Comparison of ENCODE assay signal across 24 cellular contexts in genomic region chr17:71830916-71831315, GRCh38.
DNase-seq lines count a peak whose midpoint lies in the region; TF ChIP-seq lines count a peak whose summit lies in the region.
"Had no signal": no experiment of that assay in that cellular context is flagged by ENCODE, and none has a peak within 500 bp of the region (broad histone marks: within the 10 kb centered on the region; RNA-seq: fewer than 3 reads in every experiment).

No MANE protein-coding gene starts in this region.

- H3K18ac ChIP-seq in H9 (ENCODE audit: insufficient read length, low read depth, low read length) = no peak overlapping the region

- no peak overlapping the region for H3K56ac ChIP-seq in H9 (ENCODE audit: insufficient read length, low read depth, low read length)

- H3K23ac ChIP-seq in H9 (ENCODE audit: insufficient read length, low read depth, low read length) = no peak overlapping the region

- H3K9me3 Mint-ChIP-seq in H9 (no peaks in the 10 kb centered on the region; a peak in 1 of 5 replicates), brain (no peaks in the 10 kb centered on the region)
- H3K9me3 Mint-ChIP-seq: stimulated activated memory B cell treated with anti-CD40 and anti-IgM and Interleukin-4, amounts not matched to agents 10 μg/mL and 1 μg/mL and 100 μg/mL, for 72 hours had no signal

- no peaks in the 10 kb centered on the region for H3K79me1 ChIP-seq in H9 (ENCODE audit: insufficient read depth, low read depth, low read length, poor library complexity, severe bottlenecking)

- no peak overlapping the region for H3T11ph ChIP-seq in H9 (ENCODE audit: low read length)

- H4K91ac ChIP-seq in H9 (ENCODE audit: insufficient read length, low read depth, low read length) = no peak overlapping the region

- H4K5ac ChIP-seq in H9 (ENCODE audit: insufficient read length, low read depth, low read length) = no peak overlapping the region

- H3K36me3 Mint-ChIP-seq in H9 (ENCODE audit: insufficient read depth in 1 of 3, low read depth in 3 of 3) = no peaks in the 10 kb centered on the region; a peak in 1 of 7 replicates
- no peaks in the 10 kb centered on the region for H3K36me3 Mint-ChIP-seq in brain
- H3K36me3 Mint-ChIP-seq: activated naive CD8-positive, alpha-beta T cell treated with anti-CD3 and anti-CD28 coated beads, Interleukin-2, amount 10 ng/mL, durations not matched to agents 7 days and 5 days; stimulated activated memory B cell treated with anti-CD40 and anti-IgM and Interleukin-4, amounts not matched to agents 10 μg/mL and 1 μg/mL and 100 μg/mL, for 72 hours; T-cell had no signal

- H3K27me3 ChIP-seq in H9 (ENCODE audit: insufficient read depth, low read length) = no peaks in the 10 kb centered on the region
- peaks cover 14% of the 10 kb centered on the region for H3K27me3 ChIP-seq in MG63
- H3K27me3 ChIP-seq: body of pancreas, SJSA1 had no signal

- no peak overlapping the region for H3K4me3 ChIP-seq in MG63
- H3K4me3 ChIP-seq: body of pancreas, esophagus squamous epithelium, gastrocnemius medialis, SJSA1, spleen, suprapubic skin had no signal

- H2BK12ac ChIP-seq in H9 (ENCODE audit: insufficient read length, low read depth, low read length) = no peak overlapping the region

- H2AK5ac ChIP-seq in H9 (ENCODE audit: insufficient read length, low read length) = no peak overlapping the region

- H3K4me3 Mint-ChIP-seq in H9 (peak overlapping the region in 1 of 2 experiments; percentile 59; a peak in 2 of 5 replicates), brain (peak overlapping the region; percentile 34 to 79 (median 49))
- H3K4me3 Mint-ChIP-seq: activated CD4-positive, alpha-beta memory T cell treated with anti-CD3 and anti-CD28 coated beads, Interleukin-2, amount 10 ng/mL, durations not matched to agents 7 days and 5 days; activated naive CD8-positive, alpha-beta T cell treated with anti-CD3 and anti-CD28 coated beads, Interleukin-2, amount 10 ng/mL, durations not matched to agents 7 days and 5 days; stimulated activated memory B cell treated with anti-CD40 and anti-IgM and Interleukin-4, amounts not matched to agents 10 μg/mL and 1 μg/mL and 100 μg/mL, for 72 hours; T-cell had no signal

- no peaks in the 10 kb centered on the region for H3K36me3 ChIP-seq in MG63
- H3K36me3 ChIP-seq: esophagus squamous epithelium, gastrocnemius medialis, SJSA1, spleen, suprapubic skin had no signal

- H4K8ac ChIP-seq in H9 (replicated peaks; ENCODE audit: insufficient read length, low read depth, low read length) = no peak overlapping the region

- H3K4me1 Mint-ChIP-seq in H9 (peaks cover 53 to 57% of the 10 kb centered on the region in 2 experiments), brain (peaks cover 60% of the 10 kb centered on the region)
- H3K4me1 Mint-ChIP-seq: activated CD4-positive, alpha-beta memory T cell treated with anti-CD3 and anti-CD28 coated beads, Interleukin-2, amount 10 ng/mL, durations not matched to agents 7 days and 5 days; activated naive CD8-positive, alpha-beta T cell treated with anti-CD3 and anti-CD28 coated beads, Interleukin-2, amount 10 ng/mL, durations not matched to agents 7 days and 5 days; stimulated activated memory B cell treated with anti-CD40 and anti-IgM and Interleukin-4, amounts not matched to agents 10 μg/mL and 1 μg/mL and 100 μg/mL, for 72 hours; T-cell had no signal

- H4K20me1 ChIP-seq in H9 (ENCODE audit: control insufficient read depth, insufficient read depth, insufficient read length) = no peaks in the 10 kb centered on the region

- no peak overlapping the region for H2BK5ac ChIP-seq in H9 (ENCODE audit: insufficient read length, low read length)

- H3K4me1 ChIP-seq in H9 (ENCODE audit: insufficient read depth, low read length) = peaks cover 7% of the 10 kb centered on the region; the same call in 1 of the 2 replicates
- H3K4me1 ChIP-seq: body of pancreas, esophagus squamous epithelium, gastrocnemius medialis, SJSA1, spleen, suprapubic skin had no signal

- no peak overlapping the region for H3K4me2 ChIP-seq in H9 (ENCODE audit: insufficient read depth, insufficient read length, low read length)

- H3K9ac ChIP-seq in H9 (ENCODE audit: extremely low read depth, insufficient read length, low read length) = no peak overlapping the region

- DNase-seq in H9 (peak; percentile 82), iPS-NIHi11 (ENCODE audit: low spot score) (peak; percentile 50), posterior cingulate gyrus (peak in 7 of 10 donors; percentile 2 to 75 (median 17)), SHP77 treated with DMSO at 0.1 percent for 48 hours (lab: John Stamatoyannopoulos, UW) (no peak), MG63 (no peak), OCI-M1 (lab: John Stamatoyannopoulos, UW) (no peak)
- DNase-seq: activated CD4-positive, alpha-beta memory T cell treated with anti-CD3 and anti-CD28 coated beads, Interleukin-2, amount 10 ng/mL, durations not matched to agents 7 days and 5 days; activated CD4-positive, CD25-positive, alpha-beta regulatory T cell treated with anti-CD3 and anti-CD28 coated beads, Interleukin-2, amount 50 U/mL, for 72 hours; activated effector memory CD4-positive, alpha-beta T cell treated with anti-CD3 and anti-CD28 coated beads, Interleukin-2, amount 50 U/mL, for 16 hours; activated naive CD8-positive, alpha-beta T cell treated with anti-CD3 and anti-CD28 coated beads, Interleukin-2, amount 10 ng/mL, durations not matched to agents 7 days and 5 days; body of pancreas; Calu3; esophagus squamous epithelium; gastrocnemius medialis; NCI-H2081; NCI-H446 treated with DMSO at 0.1 percent for 48 hours; spleen; stimulated activated CD4-positive, alpha-beta T cell treated with anti-CD3 and anti-CD28 coated beads, Interleukin-2, amount 100 ng/mL, for 48 hours; T-cell had no signal

- TF ChIP-seq CTCF in H9 (conservative IDR thresholded peaks at IDR 0.05) (peak; percentile 60), brain (conservative IDR thresholded peaks at IDR 0.05) (peak in 1 of 2 experiments; percentile 45)

- no peaks in the 10 kb centered on the region for H3K79me2 ChIP-seq in H9 (ENCODE audit: insufficient read depth, low read length)

- no peaks in the 10 kb centered on the region for H3K23me2 ChIP-seq in H9 (ENCODE audit: insufficient read length, low read depth, low read length, poor library complexity, severe bottlenecking)

- H2BK120ac ChIP-seq in H9 (ENCODE audit: low read depth, low read length, poor library complexity, severe bottlenecking) = no peak overlapping the region

- H3K27me3 Mint-ChIP-seq in H9 (ENCODE audit: low read depth) = peaks cover 10% of the 10 kb centered on the region
- H3K27me3 Mint-ChIP-seq in brain = no peaks in the 10 kb centered on the region
- H3K27me3 Mint-ChIP-seq: activated CD4-positive, alpha-beta memory T cell treated with anti-CD3 and anti-CD28 coated beads, Interleukin-2, amount 10 ng/mL, durations not matched to agents 7 days and 5 days; activated naive CD8-positive, alpha-beta T cell treated with anti-CD3 and anti-CD28 coated beads, Interleukin-2, amount 10 ng/mL, durations not matched to agents 7 days and 5 days; stimulated activated memory B cell treated with anti-CD40 and anti-IgM and Interleukin-4, amounts not matched to agents 10 μg/mL and 1 μg/mL and 100 μg/mL, for 72 hours had no signal

- no peak overlapping the region for H2AFZ ChIP-seq in H9 (ENCODE audit: low read length)

- H3K14ac ChIP-seq in H9 (ENCODE audit: insufficient read depth, low read length) = no peak overlapping the region

- intact Hi-C loops in posterior cingulate gyrus (cut with DNase I) = no loop called here

- no peak overlapping the region for H2BK20ac ChIP-seq in H9 (ENCODE audit: low read depth, low read length, poor library complexity, severe bottlenecking)

- peak overlapping the region; percentile 2 to 98 (median 61); a peak in 5 of 7 replicates for H3K27ac Mint-ChIP-seq in H9
- H3K27ac Mint-ChIP-seq in brain = peak overlapping the region; percentile 52 to 93 (median 90)
- H3K27ac Mint-ChIP-seq: activated CD4-positive, alpha-beta memory T cell treated with anti-CD3 and anti-CD28 coated beads, Interleukin-2, amount 10 ng/mL, durations not matched to agents 7 days and 5 days; activated naive CD8-positive, alpha-beta T cell treated with anti-CD3 and anti-CD28 coated beads, Interleukin-2, amount 10 ng/mL, durations not matched to agents 7 days and 5 days; stimulated activated memory B cell treated with anti-CD40 and anti-IgM and Interleukin-4, amounts not matched to agents 10 μg/mL and 1 μg/mL and 100 μg/mL, for 72 hours; T-cell had no signal

- H2BK15ac ChIP-seq in H9 (ENCODE audit: low read depth, low read length) = no peak overlapping the region

- H3K4ac ChIP-seq in H9 (ENCODE audit: low read depth, low read length) = no peak overlapping the region

- H3K9me3 ChIP-seq in H9 (ENCODE audit: control insufficient read depth, low read depth, low read length) (no peaks in the 10 kb centered on the region), MG63 (no peaks in the 10 kb centered on the region)
- H3K9me3 ChIP-seq: body of pancreas, esophagus squamous epithelium, gastrocnemius medialis, SJSA1, spleen, suprapubic skin had no signal

- H3K27ac ChIP-seq in H9 (ENCODE audit: insufficient read length, low read depth, low read length) = no peak overlapping the region
- H3K27ac ChIP-seq: body of pancreas, C4-2B, esophagus squamous epithelium, gastrocnemius medialis, SJSA1, spleen, suprapubic skin had no signal

- no CpG with 5 or more reads among the region's 7 CpGs for WGBS in H9 (ENCODE audit: extremely low coverage, insufficient read length, low lambda C conversion rate)

Comparison
In these comparisons a context has a peak if more than half of its experiments do, and no peak if none do; other contexts are left out.
1. DNase-seq: peak in H9 (single experiment), iPS-NIHi11 (single experiment) and posterior cingulate gyrus (7 of 10); none in SHP77 treated with DMSO at 0.1 percent for 48 hours (single experiment), MG63 (single experiment) and OCI-M1 (single experiment).